27 cellular contexts compared by ENCODE assay signal in genomic region chr2:10532631-10533101, GRCh38.
DNase-seq lines count a peak whose midpoint lies in the region; ATAC-seq, FAIRE-seq and TF ChIP-seq lines count a peak whose summit lies in the region.
"Had no signal": no experiment of that assay in that cellular context is flagged by ENCODE, and none has a peak within 500 bp of the region (broad histone marks: within the 10 kb centered on the region; RNA-seq: fewer than 3 reads in every experiment).

No MANE protein-coding gene starts in this region.

- no peaks in the 10 kb centered on the region for H3K9me3 Mint-ChIP-seq in activated T-cell treated with anti-CD3 and anti-CD28 coated beads, Interleukin-2, amount 50 U/mL, for 24 hours
- no peaks in the 10 kb centered on the region for H3K9me3 Mint-ChIP-seq in stimulated activated effector memory CD8-positive, alpha-beta T cell treated with anti-CD3 and anti-CD28 coated beads, Interleukin-12 subunit alpha, Interleukin-12 subunit beta, amount 100 ng/mL, for 72 hours

- H3K27me3 Mint-ChIP-seq in activated T-cell treated with anti-CD3 and anti-CD28 coated beads, Interleukin-2, amount 50 U/mL, for 24 hours = peaks cover 8% of the 10 kb centered on the region

- no peaks in the 10 kb centered on the region for H3K36me3 ChIP-seq in kidney (ENCODE audit: control insufficient read depth in 1 of 2, insufficient read depth in 2 of 2, low read length in 2 of 2)
- H3K36me3 ChIP-seq: adrenal gland, esophagus squamous epithelium, HAP-1, sigmoid colon had no signal

- peak; percentile 53 for ATAC-seq in stimulated activated effector memory CD8-positive, alpha-beta T cell treated with anti-CD3 and anti-CD28 coated beads, Interleukin-12 subunit alpha, Interleukin-12 subunit beta, amount 100 ng/mL, for 72 hours
- ATAC-seq: activated CD4-positive, alpha-beta T cell treated with anti-CD3 and anti-CD28 coated beads for 36 hours; left lobe of liver; Panc1; stimulated activated naive CD8-positive, alpha-beta T cell treated with anti-CD3 and anti-CD28 coated beads, Interleukin-15, amount 100 ng/mL, for 72 hours had no signal

- FAIRE-seq in RCC 7860 (lab: Jason Lieb, UNC) = peak; percentile 88
- FAIRE-seq in kidney (lab: Jason Lieb, UNC) = no peak
- FAIRE-seq: GM19239 had no signal

- no peak overlapping the region for H3K4me3 ChIP-seq in kidney (ENCODE audit: low read length in 2 of 2)
- H3K4me3 ChIP-seq: adrenal gland, esophagus squamous epithelium, HAP-1, sigmoid colon had no signal

- no peaks in the 10 kb centered on the region for H3K9me3 ChIP-seq in kidney (ENCODE audit: control insufficient read depth in 1 of 2, low read length in 2 of 2)
- H3K9me3 ChIP-seq: adrenal gland, Caco-2, esophagus squamous epithelium, HAP-1, sigmoid colon had no signal

- intact Hi-C loops in kidney (cut with DNase I) = no loop called here

- no peak overlapping the region for H3K27ac ChIP-seq in kidney (ENCODE audit: low read depth in 2 of 2, low read length in 2 of 2)
- H3K27ac ChIP-seq: adrenal gland, esophagus squamous epithelium, sigmoid colon had no signal

- no peak overlapping the region for H3K4me3 Mint-ChIP-seq in activated T-cell treated with anti-CD3 and anti-CD28 coated beads, Interleukin-2, amount 50 U/mL, for 24 hours
- no peak overlapping the region for H3K4me3 Mint-ChIP-seq in stimulated activated effector memory CD8-positive, alpha-beta T cell treated with anti-CD3 and anti-CD28 coated beads, Interleukin-12 subunit alpha, Interleukin-12 subunit beta, amount 100 ng/mL, for 72 hours
- H3K4me3 Mint-ChIP-seq: activated CD4-positive, alpha-beta T cell treated with anti-CD3 and anti-CD28 coated beads for 36 hours; B cell; stimulated activated naive CD8-positive, alpha-beta T cell treated with anti-CD3 and anti-CD28 coated beads, Interleukin-15, amount 100 ng/mL, for 72 hours; type B pancreatic cell had no signal

- no peaks in the 10 kb centered on the region for H3K4me1 ChIP-seq in kidney (ENCODE audit: control insufficient read depth in 1 of 2, insufficient read depth in 1 of 2, low read depth in 1 of 2, low read length in 2 of 2)
- H3K4me1 ChIP-seq: adrenal gland, Caco-2, esophagus squamous epithelium, HAP-1, sigmoid colon had no signal

- H3K36me3 Mint-ChIP-seq in activated T-cell treated with anti-CD3 and anti-CD28 coated beads, Interleukin-2, amount 50 U/mL, for 24 hours (ENCODE audit: low read depth) = no peaks in the 10 kb centered on the region
- no peaks in the 10 kb centered on the region for H3K36me3 Mint-ChIP-seq in stimulated activated effector memory CD8-positive, alpha-beta T cell treated with anti-CD3 and anti-CD28 coated beads, Interleukin-12 subunit alpha, Interleukin-12 subunit beta, amount 100 ng/mL, for 72 hours
- H3K36me3 Mint-ChIP-seq: type B pancreatic cell had no signal

- DNase-seq in activated T-cell treated with anti-CD3 and anti-CD28 coated beads, Interleukin-2, amount 50 U/mL, for 24 hours = peak; percentile 14
- DNase-seq in activated T-cell treated with anti-CD3 and anti-CD28 coated beads for 4 hours = no peak
- peak; percentile 98 for DNase-seq in RCC 7860 (ENCODE audit: low spot score)
- peak; percentile 84 for DNase-seq in kidney
- DNase-seq in stimulated activated effector memory CD8-positive, alpha-beta T cell treated with anti-CD3 and anti-CD28 coated beads, Interleukin-12 subunit alpha, Interleukin-12 subunit beta, amount 100 ng/mL, for 72 hours (ENCODE audit: low spot score in 2 of 2) = no peak
- DNase-seq in GM19240 (ENCODE audit: insufficient read length, low spot score) = no peak
- no peak for DNase-seq in stimulated activated CD4-positive, alpha-beta T cell treated with anti-CD3 and anti-CD28 coated beads, Interleukin-12 subunit alpha, Interleukin-12 subunit beta, amount 100 ng/mL, for 4 hours
- DNase-seq in NCI-H2107 treated with DMSO at 0.1 percent for 48 hours (lab: John Stamatoyannopoulos, UW; ENCODE audit: unreplicated experiment) = no peak
- DNase-seq: 8988T; activated CD4-positive, alpha-beta T cell treated with anti-CD3 and anti-CD28 coated beads for 36 hours; activated gamma-delta T cell; Caco-2; caudate nucleus; esophagus squamous epithelium; MV-4-11; NCI-H187 treated with DMSO at 0.1 percent for 48 hours; NCI-H226; sigmoid colon; stimulated activated CD4-positive, alpha-beta T cell treated with anti-CD3 and anti-CD28 coated beads, Interleukin-1b, Interleukin-23, amount 100 ng/mL, for 48 hours; stimulated activated naive CD8-positive, alpha-beta T cell treated with anti-CD3 and anti-CD28 coated beads, Interleukin-15, amount 100 ng/mL, for 72 hours had no signal

- peaks cover 9% of the 10 kb centered on the region for H3K4me1 Mint-ChIP-seq in activated T-cell treated with anti-CD3 and anti-CD28 coated beads, Interleukin-2, amount 50 U/mL, for 24 hours (ENCODE audit: low read depth)
- peaks cover 18% of the 10 kb centered on the region for H3K4me1 Mint-ChIP-seq in stimulated activated effector memory CD8-positive, alpha-beta T cell treated with anti-CD3 and anti-CD28 coated beads, Interleukin-12 subunit alpha, Interleukin-12 subunit beta, amount 100 ng/mL, for 72 hours

- no peak overlapping the region for H3K9ac ChIP-seq in kidney (ENCODE audit: low read length in 2 of 2)

- H3K27ac Mint-ChIP-seq in activated T-cell treated with anti-CD3 and anti-CD28 coated beads, Interleukin-2, amount 50 U/mL, for 24 hours = no peak overlapping the region
- H3K27ac Mint-ChIP-seq in stimulated activated effector memory CD8-positive, alpha-beta T cell treated with anti-CD3 and anti-CD28 coated beads, Interleukin-12 subunit alpha, Interleukin-12 subunit beta, amount 100 ng/mL, for 72 hours = no peak overlapping the region
- H3K27ac Mint-ChIP-seq: activated CD4-positive, alpha-beta T cell treated with anti-CD3 and anti-CD28 coated beads for 36 hours; B cell; stimulated activated naive CD8-positive, alpha-beta T cell treated with anti-CD3 and anti-CD28 coated beads, Interleukin-15, amount 100 ng/mL, for 72 hours; type B pancreatic cell had no signal

- no peak for TF ChIP-seq CTCF in kidney (IDR thresholded peaks at IDR 0.05; ENCODE audit: borderline replicate concordance, extremely low read depth, insufficient read depth)

Comparison
In these comparisons a context has a peak if more than half of its experiments do, and no peak if none do; other contexts are left out.
1. DNase-seq: peak in activated T-cell treated with anti-CD3 and anti-CD28 coated beads, Interleukin-2, amount 50 U/mL, for 24 hours (single experiment), RCC 7860 (single experiment) and kidney (single experiment); none in activated T-cell treated with anti-CD3 and anti-CD28 coated beads for 4 hours (single experiment), stimulated activated effector memory CD8-positive, alpha-beta T cell treated with anti-CD3 and anti-CD28 coated beads, Interleukin-12 subunit alpha, Interleukin-12 subunit beta, amount 100 ng/mL, for 72 hours (0 of 2), GM19240 (single experiment), stimulated activated CD4-positive, alpha-beta T cell treated with anti-CD3 and anti-CD28 coated beads, Interleukin-12 subunit alpha, Interleukin-12 subunit beta, amount 100 ng/mL, for 4 hours (single experiment) and NCI-H2107 treated with DMSO at 0.1 percent for 48 hours (single experiment).